25 cellular contexts compared by ENCODE assay signal in genomic region chr20:49619113-49620048, GRCh38. TPM values are rescaled to one million over a fixed set of nuclear protein-coding genes. Genes with fewer than 3 reads are reported as not detected.
DNase-seq lines count a peak whose midpoint lies in the region; ATAC-seq, FAIRE-seq and TF ChIP-seq lines count a peak whose summit lies in the region.
"Had no signal": no experiment of that assay in that cellular context is flagged by ENCODE, and none has a peak within 500 bp of the region (broad histone marks: within the 10 kb centered on the region; RNA-seq: fewer than 3 reads in every experiment).

No MANE protein-coding gene starts in this region.

- H3K4me3 Mint-ChIP-seq in endodermal cell: no peak overlapping the region
- H3K4me3 Mint-ChIP-seq in natural killer cell treated with Interleukin-12 subunit alpha and Interleukin-12 subunit beta and Interleukin-15 and Interleukin-18, amount 100 ng/mL, for 72 hours: no peak overlapping the region
- no peak overlapping the region for H3K4me3 Mint-ChIP-seq in CD8-positive, alpha-beta T cell
- H3K4me3 Mint-ChIP-seq: CD4-positive, alpha-beta memory T cell; GM23338; IgD-negative memory B cell; T-helper 1 cell treated with Interleukin-12 subunit alpha and Interleukin-12 subunit beta and Interleukin-4 antibody, amounts not matched to agents 30 μg/mL and 1 μg/mL, for 36 hours had no signal

- FAIRE-seq in GM18507 (lab: Jason Lieb, UNC) (peak; percentile 29), GM12878 (lab: Jason Lieb, UNC) (no peak)

- H2AFZ ChIP-seq in MM.1S (ENCODE audit: low read length) (no peak overlapping the region), GM12878 (ENCODE audit: control insufficient read depth, low read depth, low read length) (no peak overlapping the region)
- H2AFZ ChIP-seq: GM23338 had no signal

- H3K27ac ChIP-seq in BLaER1 (peak overlapping the region; percentile 80), MM.1S (ENCODE audit: low read length) (no peak overlapping the region), GM12878 (ENCODE audit: control insufficient read depth, insufficient read depth) (peak overlapping the region; percentile 55), endodermal cell (ENCODE audit: low read depth, low read length) (no peak overlapping the region)
- H3K27ac ChIP-seq in CD8-positive, alpha-beta T cell (ENCODE audit: low read depth, low read length): no peak overlapping the region
- H3K27ac ChIP-seq: SK-N-MC had no signal

- TF ChIP-seq RAD21 in GM12878 (IDR thresholded peaks at IDR 0.05; ENCODE audit: insufficient read depth, low read depth, low read length): no peak

- RAD21 ChIA-PET in GM12878 (lab: Charles Lee; ENCODE audit: unreplicated experiment): interaction anchor here (1.1 to 1.7 kb wide), 9 partner anchors 8 to 203 kb away, joined by 3 to 22 read pairs (median 5); no protein-coding TSS in a partner anchor

- no peak for ATAC-seq in GM12878
- no peak for ATAC-seq in natural killer cell treated with Interleukin-12 subunit alpha and Interleukin-12 subunit beta and Interleukin-15 and Interleukin-18, amount 100 ng/mL, for 72 hours
- no peak for ATAC-seq in CD8-positive, alpha-beta T cell
- ATAC-seq: GM23338, HCT116 had no signal

- intact Hi-C loops in GM12878 (cut with micrococcal nuclease; ENCODE audit: unreplicated experiment): loop anchor here (2.0 to 5.0 kb wide), 4 partner anchors 49 to 183 kb away; no protein-coding TSS in a partner anchor
- intact Hi-C loops in CD8-positive, alpha-beta T cell (cut with DNase I, micrococcal nuclease): no loop called here

- in situ Hi-C loops in GM12878 (cut with MboI): no loop called here

- no peaks in the 10 kb centered on the region for H3K36me3 Mint-ChIP-seq in endodermal cell (ENCODE audit: low read depth)
- H3K36me3 Mint-ChIP-seq in natural killer cell treated with Interleukin-12 subunit alpha and Interleukin-12 subunit beta and Interleukin-15 and Interleukin-18, amount 100 ng/mL, for 72 hours: no peaks in the 10 kb centered on the region
- no peaks in the 10 kb centered on the region for H3K36me3 Mint-ChIP-seq in CD8-positive, alpha-beta T cell
- H3K36me3 Mint-ChIP-seq: CD4-positive, alpha-beta memory T cell; IgD-negative memory B cell had no signal

- H4K20me1 ChIP-seq in BLaER1: no peaks in the 10 kb centered on the region
- no peaks in the 10 kb centered on the region for H4K20me1 ChIP-seq in MM.1S (ENCODE audit: insufficient read depth, low read length)
- H4K20me1 ChIP-seq in GM12878 (ENCODE audit: control insufficient read depth, insufficient read depth): no peaks in the 10 kb centered on the region

- CTCF ChIA-PET in GM12878 (lab: Yijun Ruan, JAX): interaction anchor here (0.6 to 1.5 kb wide), 6 partner anchors 11 to 240 kb away, joined by 3 to 15 read pairs (median 3); no protein-coding TSS in a partner anchor
- CTCF ChIA-PET in CD8-positive, alpha-beta T cell (lab: Charles Lee): no interaction called here

- no peak for TF ChIP-seq CTCF in MM.1S (IDR thresholded peaks at IDR 0.05; ENCODE audit: low read length)
- TF ChIP-seq CTCF in GM12878 (IDR thresholded peaks at IDR 0.05 in 2 of 3, conservative IDR thresholded peaks at IDR 0.05 in 1 of 3; ENCODE audit: control insufficient read depth in 2 of 3, extremely low read depth in 1 of 3, insufficient read depth in 1 of 3, low read depth in 3 of 3, low read length in 3 of 3): no peak
- TF ChIP-seq CTCF in endodermal cell (conservative IDR thresholded peaks at IDR 0.05): no peak
- no peak for TF ChIP-seq CTCF in CD8-positive, alpha-beta T cell (IDR thresholded peaks at IDR 0.05)

- H3K9ac ChIP-seq in BLaER1 (peak overlapping the region; percentile 59; the same call in 1 of the 2 replicates), MM.1S (ENCODE audit: low read length) (no peak overlapping the region), GM12878 (ENCODE audit: control insufficient read depth, insufficient read depth, low read length) (peak overlapping the region; percentile 36; the same call in 1 of the 2 replicates), endodermal cell (ENCODE audit: extremely low read depth, low read length, poor library complexity, severe bottlenecking) (no peak overlapping the region)

- POLR2A ChIA-PET in GM12878 (lab: Charles Lee): interaction anchor here (0.7 to 3.0 kb wide), 4 partner anchors 11 to 181 kb away, joined by 3 to 12 read pairs (median 3); no protein-coding TSS in a partner anchor
- POLR2A ChIA-PET in CD8-positive, alpha-beta T cell (lab: Charles Lee): no interaction called here

- H3K4me1 Mint-ChIP-seq in endodermal cell: no peaks in the 10 kb centered on the region
- H3K4me1 Mint-ChIP-seq in natural killer cell treated with Interleukin-12 subunit alpha and Interleukin-12 subunit beta and Interleukin-15 and Interleukin-18, amount 100 ng/mL, for 72 hours (ENCODE audit: low read depth in 2 of 2): peaks cover 9% of the 10 kb centered on the region in 2 donors
- no peaks in the 10 kb centered on the region for H3K4me1 Mint-ChIP-seq in CD8-positive, alpha-beta T cell (ENCODE audit: low read depth)
- H3K4me1 Mint-ChIP-seq: GM23338 had no signal

- DNase-seq in GM18507 (ENCODE audit: extremely low spot score, insufficient read length, low read depth): no peak
- no peak for DNase-seq in MM.1S
- no peak for DNase-seq in GM12878 (ENCODE audit: low read depth, low spot score)
- no peak for DNase-seq in activated CD4-positive, alpha-beta T cell treated with anti-CD3 and anti-CD28 coated beads, Interleukin-2, amount 50 U/mL, for 48 hours
- no peak for DNase-seq in endodermal cell
- DNase-seq in natural killer cell treated with Interleukin-12 subunit alpha and Interleukin-12 subunit beta and Interleukin-15 and Interleukin-18, amount 100 ng/mL, for 72 hours (ENCODE audit: low spot score): no peak
- no peak for DNase-seq in CD8-positive, alpha-beta T cell
- DNase-seq: DMS 273 treated with DMSO at 0.1 percent for 48 hours, DMS79, NCI-H1105, NCI-H1436 treated with DMSO at 0.1 percent for 48 hours, NCI-H187 treated with DMSO at 0.1 percent for 48 hours, NCI-H2107, NCI-H524, NCI-H748 treated with DMSO at 0.1 percent for 48 hours, SIG-M5, SW 1271, T-helper 9 cell had no signal

- no peak for TF ChIP-seq POLR2A in GM12878 (IDR thresholded peaks at IDR 0.05; ENCODE audit: low read depth, low read length)

- no TSS peak for BruUV-seq in GM12878 (replicated peaks; lab: Mats Ljungman, UMichigan)

- H3K9me3 ChIP-seq in BLaER1 (peaks cover 9% of the 10 kb centered on the region), MM.1S (replicated peaks; ENCODE audit: insufficient read depth, low read length) (no peaks in the 10 kb centered on the region), GM12878 (replicated peaks; ENCODE audit: control insufficient read depth, insufficient read depth, low read length) (peaks cover 8% of the 10 kb centered on the region; the same call in 2 of the 3 replicates), endodermal cell (ENCODE audit: control insufficient read depth, low read length) (no peaks in the 10 kb centered on the region)
- H3K9me3 ChIP-seq in CD8-positive, alpha-beta T cell (ENCODE audit: low read length): no peaks in the 10 kb centered on the region

- H3K4me3 ChIP-seq in BLaER1: peak overlapping the region; percentile 45; the same call in 1 of the 2 replicates
- no peak overlapping the region for H3K4me3 ChIP-seq in MM.1S (ENCODE audit: low read length)
- H3K4me3 ChIP-seq in GM12878: no peak overlapping the region
- no peak overlapping the region for H3K4me3 ChIP-seq in endodermal cell (ENCODE audit: low read length)
- H3K4me3 ChIP-seq in CD8-positive, alpha-beta T cell (ENCODE audit: low read depth, low read length): no peak overlapping the region
- H3K4me3 ChIP-seq: GM23338, SK-N-MC had no signal

- no peaks in the 10 kb centered on the region for H3K79me2 ChIP-seq in MM.1S (ENCODE audit: low read length)
- H3K79me2 ChIP-seq in GM12878 (ENCODE audit: control insufficient read depth, insufficient read depth, low read length): 0 out of 2 replicates have a peak, but pooled peaks cover 2% of the 10 kb centered on the region

- peaks cover 3% of the 10 kb centered on the region for H3K9me3 Mint-ChIP-seq in endodermal cell
- H3K9me3 Mint-ChIP-seq in natural killer cell treated with Interleukin-12 subunit alpha and Interleukin-12 subunit beta and Interleukin-15 and Interleukin-18, amount 100 ng/mL, for 72 hours: peaks cover 5% of the 10 kb centered on the region
- H3K9me3 Mint-ChIP-seq in CD8-positive, alpha-beta T cell: no peaks in the 10 kb centered on the region

- H3K36me3 ChIP-seq in BLaER1: no peaks in the 10 kb centered on the region
- H3K36me3 ChIP-seq in MM.1S (replicated peaks; ENCODE audit: insufficient read depth, low read length): no peaks in the 10 kb centered on the region
- H3K36me3 ChIP-seq in GM12878 (ENCODE audit: control insufficient read depth in 2 of 2, insufficient read depth in 2 of 2, low read length in 1 of 2): no peaks in the 10 kb centered on the region
- no peaks in the 10 kb centered on the region for H3K36me3 ChIP-seq in endodermal cell (ENCODE audit: control insufficient read depth, insufficient read depth, low read length)
- H3K36me3 ChIP-seq in CD8-positive, alpha-beta T cell (ENCODE audit: insufficient read depth, low read length): no peaks in the 10 kb centered on the region

- peak overlapping the region; percentile 95 for H3K4me2 ChIP-seq in BLaER1
- peak overlapping the region; percentile 80 for H3K4me2 ChIP-seq in MM.1S (ENCODE audit: low read depth, low read length)
- peak overlapping the region; percentile 83 for H3K4me2 ChIP-seq in GM12878 (ENCODE audit: control insufficient read depth, insufficient read depth)
- H3K4me2 ChIP-seq: GM23338 had no signal

- H3F3A ChIP-seq in MM.1S (ENCODE audit: insufficient read depth, low read length): peaks cover 21% of the 10 kb centered on the region

- no peak for TF ChIP-seq EP300 in GM12878 (IDR thresholded peaks at IDR 0.05; ENCODE audit: borderline replicate concordance in 1 of 2, control insufficient read depth in 1 of 2, low read depth in 2 of 2, low read length in 2 of 2)

- WGBS in GM12878 (ENCODE audit: insufficient coverage, insufficient replicate concordance, low lambda C conversion rate, missing lambda C conversion rate): 57% methylated on average over 4 of the region's 4 CpGs
- 86 to 96% methylated on average over 3 to 4 of the region's 4 CpGs for WGBS in endodermal cell (ENCODE audit: insufficient coverage in 1 of 2, insufficient read length in 1 of 2), 2 experiments

- no peak overlapping the region for H3K27ac Mint-ChIP-seq in endodermal cell
- H3K27ac Mint-ChIP-seq in natural killer cell treated with Interleukin-12 subunit alpha and Interleukin-12 subunit beta and Interleukin-15 and Interleukin-18, amount 100 ng/mL, for 72 hours: no peak overlapping the region
- no peak overlapping the region for H3K27ac Mint-ChIP-seq in CD8-positive, alpha-beta T cell
- H3K27ac Mint-ChIP-seq: CD4-positive, alpha-beta memory T cell; GM23338; IgD-negative memory B cell; T-helper 1 cell treated with Interleukin-12 subunit alpha and Interleukin-12 subunit beta and Interleukin-4 antibody, amounts not matched to agents 30 μg/mL and 1 μg/mL, for 36 hours had no signal

- no peaks in the 10 kb centered on the region for H3K27me3 ChIP-seq in BLaER1
- peaks cover 32% of the 10 kb centered on the region for H3K27me3 ChIP-seq in MM.1S (replicated peaks; ENCODE audit: insufficient read depth, low read length)
- H3K27me3 ChIP-seq in GM12878 (replicated peaks in 1 of 2; ENCODE audit: control insufficient read depth in 2 of 2, insufficient read depth in 2 of 2, low read length in 1 of 2): no peaks in the 10 kb centered on the region
- peaks cover 9% of the 10 kb centered on the region for H3K27me3 ChIP-seq in endodermal cell (ENCODE audit: control insufficient read depth, insufficient read depth, low read length, poor library complexity, severe bottlenecking)
- H3K27me3 ChIP-seq in CD8-positive, alpha-beta T cell (ENCODE audit: insufficient read depth, low read length): no peaks in the 10 kb centered on the region

- H3K4me1 ChIP-seq in BLaER1: peaks cover 82% of the 10 kb centered on the region
- H3K4me1 ChIP-seq in MM.1S (ENCODE audit: low read length): peaks cover 25% of the 10 kb centered on the region
- peaks cover 31% of the 10 kb centered on the region for H3K4me1 ChIP-seq in GM12878 (ENCODE audit: control insufficient read depth, insufficient read depth, low read length)
- H3K4me1 ChIP-seq in endodermal cell (ENCODE audit: control insufficient read depth, insufficient read depth, low read length): no peaks in the 10 kb centered on the region
- H3K4me1 ChIP-seq in CD8-positive, alpha-beta T cell (ENCODE audit: insufficient read depth, low read length): no peaks in the 10 kb centered on the region

- SMC1A ChIA-PET in GM12878 (lab: Charles Lee; ENCODE audit: uncharacterized antibody, unreplicated experiment): interaction anchor here (0.9 to 3.7 kb wide), 14 partner anchors 12 to 227 kb away, joined by 3 to 45 read pairs (median 4); no protein-coding TSS in a partner anchor

- peaks cover 7% of the 10 kb centered on the region for H3K27me3 Mint-ChIP-seq in endodermal cell (ENCODE audit: insufficient read depth)
- H3K27me3 Mint-ChIP-seq in natural killer cell treated with Interleukin-12 subunit alpha and Interleukin-12 subunit beta and Interleukin-15 and Interleukin-18, amount 100 ng/mL, for 72 hours: no peaks in the 10 kb centered on the region
- H3K27me3 Mint-ChIP-seq in CD8-positive, alpha-beta T cell (ENCODE audit: low read depth): peaks cover 6% of the 10 kb centered on the region

- H3K9me2 ChIP-seq in MM.1S (replicated peaks; ENCODE audit: insufficient read depth, low read length): no peaks in the 10 kb centered on the region

RNA-seq across cellular contexts. Expression of gene PTGIS, which starts 51.4 kb away (rescaled TPM):
- not detected in 2 replicates for total RNA-seq in GM12878 (2013; cell fraction: nucleolus; rRNA removed)
- total RNA-seq in GM12878 (2014; rRNA removed): not detected in 2 replicates
- total RNA-seq in GM12878 (2014; rRNA removed; fragmentation: Illumina TruSeq; extraction: Trizol): not detected in 2 replicates
- total RNA-seq in GM12878 (2021): 0.10 and 0.13 TPM in 2 replicates
- not detected for polyA plus RNA-seq in GM12878 (2011; ENCODE audit: low read depth)
- polyA plus RNA-seq in GM12878 (2011; rRNA removed): not detected in 2 replicates
- polyA plus RNA-seq in GM12878 (2011; cell fraction: cytosol; rRNA removed): not detected in 2 replicates
- not detected in 2 replicates for polyA plus RNA-seq in GM12878 (2011; cell fraction: nucleus; rRNA removed)
- not detected in 2 replicates for polyA plus RNA-seq in GM12878 (2012)
- not detected in 2 replicates for polyA plus RNA-seq in GM12878 (2014; fragmentation: Illumina TruSeq; extraction: Trizol)
- polyA plus RNA-seq in GM12878 (2014; fragmentation: Nextera tagmentation; extraction: Ambion mirVana): not detected
- polyA plus RNA-seq in GM12878 (2014; rRNA removed): not detected in 2 replicates
- not detected for polyA plus RNA-seq in GM12878 (2016; fragmentation: Nextera tagmentation; extraction: Ambion mirVana)
- not detected in 2 replicates for polyA minus RNA-seq in GM12878 (2011; rRNA and poly(A)+ RNA removed)
- polyA minus RNA-seq in GM12878 (2011; cell fraction: cytosol; rRNA and poly(A)+ RNA removed): not detected in 2 replicates
- polyA minus RNA-seq in GM12878 (2011; cell fraction: nucleus; rRNA and poly(A)+ RNA removed): not detected in 2 replicates
- total RNA-seq in endodermal cell: 10 to 100 TPM; 14.1 to 20.9 TPM
- 18.7 TPM for polyA plus RNA-seq in endodermal cell (2013, experiment 1 of 2)
- polyA plus RNA-seq in endodermal cell (2013, experiment 2 of 2): 15.7 TPM
- total RNA-seq in natural killer cell treated with Interleukin-12 subunit alpha and Interleukin-12 subunit beta and Interleukin-15 and Interleukin-18, amount 100 ng/mL, for 72 hours: under 1 TPM in 1 of 2 donors, not detected in 1; 0.08 TPM
- not detected for total RNA-seq in CD8-positive, alpha-beta T cell
- total RNA-seq: CD4-positive, alpha-beta memory T cell had no signal
- polyA plus RNA-seq: CD4-positive, alpha-beta memory T cell; IgD-negative memory B cell had no signal

Comparison
In these comparisons a context has a peak if more than half of its experiments do, and no peak if none do; other contexts are left out.
1. H3K27ac ChIP-seq: peak in BLaER1 (single experiment) and GM12878 (single experiment); none in MM.1S (single experiment), endodermal cell (single experiment) and CD8-positive, alpha-beta T cell (single experiment).
2. H3K9ac ChIP-seq: peak in BLaER1 (single experiment) and GM12878 (single experiment); none in MM.1S (single experiment) and endodermal cell (single experiment).
3. RNA of gene PTGIS, which starts 51.4 kb away (total RNA-seq): 14.1 to 20.9 TPM in endodermal cell; 0.08 TPM in natural killer cell treated with Interleukin-12 subunit alpha and Interleukin-12 subunit beta and Interleukin-15 and Interleukin-18, amount 100 ng/mL, for 72 hours, 0.10 to 0.13 TPM in GM12878 and not detected in CD8-positive, alpha-beta T cell; every median in the first group is over 10 times any median in the second.
4. Peak in every context shown above with its lines, with median percentiles within 50 percentile points of each other: H3K4me2 ChIP-seq.